In the genomic region with DNA sequence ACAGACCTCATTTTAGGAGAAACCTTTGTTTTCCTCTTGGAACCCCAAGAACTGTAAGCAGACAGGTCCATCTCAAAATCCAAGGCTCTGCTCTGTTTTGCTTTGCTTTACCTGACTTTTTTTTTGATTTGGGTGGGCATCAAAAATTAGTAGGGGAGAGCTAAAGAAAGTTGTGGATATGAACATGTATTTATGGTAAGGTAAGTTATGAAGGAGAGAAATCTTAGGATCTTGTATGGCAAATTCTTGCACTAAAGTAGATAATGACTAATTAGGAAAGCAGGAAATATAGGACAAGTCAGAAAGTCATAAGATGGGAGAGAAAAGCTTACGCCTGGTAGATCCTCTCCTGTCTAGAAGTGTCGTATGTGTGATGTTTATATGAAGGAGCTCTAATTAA, we compare ENCODE assay signal across 2 cellular contexts.
TF ChIP-seq lines count a peak whose summit lies in the region.

No MANE protein-coding gene starts in this region.

TF ChIP-seq in GM23338, 12 proteins besides CTCF, POLR2A, EP300 and RAD21:
- TF ChIP-seq, protein P1, sequence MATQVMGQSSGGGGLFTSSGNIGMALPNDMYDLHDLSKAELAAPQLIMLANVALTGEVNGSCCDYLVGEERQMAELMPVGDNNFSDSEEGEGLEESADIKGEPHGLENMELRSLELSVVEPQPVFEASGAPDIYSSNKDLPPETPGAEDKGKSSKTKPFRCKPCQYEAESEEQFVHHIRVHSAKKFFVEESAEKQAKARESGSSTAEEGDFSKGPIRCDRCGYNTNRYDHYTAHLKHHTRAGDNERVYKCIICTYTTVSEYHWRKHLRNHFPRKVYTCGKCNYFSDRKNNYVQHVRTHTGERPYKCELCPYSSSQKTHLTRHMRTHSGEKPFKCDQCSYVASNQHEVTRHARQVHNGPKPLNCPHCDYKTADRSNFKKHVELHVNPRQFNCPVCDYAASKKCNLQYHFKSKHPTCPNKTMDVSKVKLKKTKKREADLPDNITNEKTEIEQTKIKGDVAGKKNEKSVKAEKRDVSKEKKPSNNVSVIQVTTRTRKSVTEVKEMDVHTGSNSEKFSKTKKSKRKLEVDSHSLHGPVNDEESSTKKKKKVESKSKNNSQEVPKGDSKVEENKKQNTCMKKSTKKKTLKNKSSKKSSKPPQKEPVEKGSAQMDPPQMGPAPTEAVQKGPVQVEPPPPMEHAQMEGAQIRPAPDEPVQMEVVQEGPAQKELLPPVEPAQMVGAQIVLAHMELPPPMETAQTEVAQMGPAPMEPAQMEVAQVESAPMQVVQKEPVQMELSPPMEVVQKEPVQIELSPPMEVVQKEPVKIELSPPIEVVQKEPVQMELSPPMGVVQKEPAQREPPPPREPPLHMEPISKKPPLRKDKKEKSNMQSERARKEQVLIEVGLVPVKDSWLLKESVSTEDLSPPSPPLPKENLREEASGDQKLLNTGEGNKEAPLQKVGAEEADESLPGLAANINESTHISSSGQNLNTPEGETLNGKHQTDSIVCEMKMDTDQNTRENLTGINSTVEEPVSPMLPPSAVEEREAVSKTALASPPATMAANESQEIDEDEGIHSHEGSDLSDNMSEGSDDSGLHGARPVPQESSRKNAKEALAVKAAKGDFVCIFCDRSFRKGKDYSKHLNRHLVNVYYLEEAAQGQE (IDR thresholded peaks at IDR 0.05; ENCODE audit: unreplicated experiment), result no peak
- no peak for TF ChIP-seq ZNF331 (CRISPR knock-in tag; IDR thresholded peaks at IDR 0.05; ENCODE audit: low read depth)
- TF ChIP-seq EZH2phosphoT487 (IDR thresholded peaks at IDR 0.05; ENCODE audit: unreplicated experiment), result no peak
- no peak for TF ChIP-seq ZNF114 (CRISPR knock-in tag; IDR thresholded peaks at IDR 0.05)
- TF ChIP-seq NANOG (IDR thresholded peaks at IDR 0.05; ENCODE audit: borderline replicate concordance), result no peak
- TF ChIP-seq, protein P2, sequence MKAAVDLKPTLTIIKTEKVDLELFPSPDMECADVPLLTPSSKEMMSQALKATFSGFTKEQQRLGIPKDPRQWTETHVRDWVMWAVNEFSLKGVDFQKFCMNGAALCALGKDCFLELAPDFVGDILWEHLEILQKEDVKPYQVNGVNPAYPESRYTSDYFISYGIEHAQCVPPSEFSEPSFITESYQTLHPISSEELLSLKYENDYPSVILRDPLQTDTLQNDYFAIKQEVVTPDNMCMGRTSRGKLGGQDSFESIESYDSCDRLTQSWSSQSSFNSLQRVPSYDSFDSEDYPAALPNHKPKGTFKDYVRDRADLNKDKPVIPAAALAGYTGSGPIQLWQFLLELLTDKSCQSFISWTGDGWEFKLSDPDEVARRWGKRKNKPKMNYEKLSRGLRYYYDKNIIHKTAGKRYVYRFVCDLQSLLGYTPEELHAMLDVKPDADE (IDR thresholded peaks at IDR 0.05), result no peak
- peak; percentile 39 for TF ChIP-seq EZH2 (IDR thresholded peaks at IDR 0.05; ENCODE audit: low read depth, unreplicated experiment)

TF ChIP-seq in K562, 482 proteins besides CTCF, POLR2A, EP300 and RAD21 (continued from another document and continues in another):
- TF ChIP-seq, protein P3, sequence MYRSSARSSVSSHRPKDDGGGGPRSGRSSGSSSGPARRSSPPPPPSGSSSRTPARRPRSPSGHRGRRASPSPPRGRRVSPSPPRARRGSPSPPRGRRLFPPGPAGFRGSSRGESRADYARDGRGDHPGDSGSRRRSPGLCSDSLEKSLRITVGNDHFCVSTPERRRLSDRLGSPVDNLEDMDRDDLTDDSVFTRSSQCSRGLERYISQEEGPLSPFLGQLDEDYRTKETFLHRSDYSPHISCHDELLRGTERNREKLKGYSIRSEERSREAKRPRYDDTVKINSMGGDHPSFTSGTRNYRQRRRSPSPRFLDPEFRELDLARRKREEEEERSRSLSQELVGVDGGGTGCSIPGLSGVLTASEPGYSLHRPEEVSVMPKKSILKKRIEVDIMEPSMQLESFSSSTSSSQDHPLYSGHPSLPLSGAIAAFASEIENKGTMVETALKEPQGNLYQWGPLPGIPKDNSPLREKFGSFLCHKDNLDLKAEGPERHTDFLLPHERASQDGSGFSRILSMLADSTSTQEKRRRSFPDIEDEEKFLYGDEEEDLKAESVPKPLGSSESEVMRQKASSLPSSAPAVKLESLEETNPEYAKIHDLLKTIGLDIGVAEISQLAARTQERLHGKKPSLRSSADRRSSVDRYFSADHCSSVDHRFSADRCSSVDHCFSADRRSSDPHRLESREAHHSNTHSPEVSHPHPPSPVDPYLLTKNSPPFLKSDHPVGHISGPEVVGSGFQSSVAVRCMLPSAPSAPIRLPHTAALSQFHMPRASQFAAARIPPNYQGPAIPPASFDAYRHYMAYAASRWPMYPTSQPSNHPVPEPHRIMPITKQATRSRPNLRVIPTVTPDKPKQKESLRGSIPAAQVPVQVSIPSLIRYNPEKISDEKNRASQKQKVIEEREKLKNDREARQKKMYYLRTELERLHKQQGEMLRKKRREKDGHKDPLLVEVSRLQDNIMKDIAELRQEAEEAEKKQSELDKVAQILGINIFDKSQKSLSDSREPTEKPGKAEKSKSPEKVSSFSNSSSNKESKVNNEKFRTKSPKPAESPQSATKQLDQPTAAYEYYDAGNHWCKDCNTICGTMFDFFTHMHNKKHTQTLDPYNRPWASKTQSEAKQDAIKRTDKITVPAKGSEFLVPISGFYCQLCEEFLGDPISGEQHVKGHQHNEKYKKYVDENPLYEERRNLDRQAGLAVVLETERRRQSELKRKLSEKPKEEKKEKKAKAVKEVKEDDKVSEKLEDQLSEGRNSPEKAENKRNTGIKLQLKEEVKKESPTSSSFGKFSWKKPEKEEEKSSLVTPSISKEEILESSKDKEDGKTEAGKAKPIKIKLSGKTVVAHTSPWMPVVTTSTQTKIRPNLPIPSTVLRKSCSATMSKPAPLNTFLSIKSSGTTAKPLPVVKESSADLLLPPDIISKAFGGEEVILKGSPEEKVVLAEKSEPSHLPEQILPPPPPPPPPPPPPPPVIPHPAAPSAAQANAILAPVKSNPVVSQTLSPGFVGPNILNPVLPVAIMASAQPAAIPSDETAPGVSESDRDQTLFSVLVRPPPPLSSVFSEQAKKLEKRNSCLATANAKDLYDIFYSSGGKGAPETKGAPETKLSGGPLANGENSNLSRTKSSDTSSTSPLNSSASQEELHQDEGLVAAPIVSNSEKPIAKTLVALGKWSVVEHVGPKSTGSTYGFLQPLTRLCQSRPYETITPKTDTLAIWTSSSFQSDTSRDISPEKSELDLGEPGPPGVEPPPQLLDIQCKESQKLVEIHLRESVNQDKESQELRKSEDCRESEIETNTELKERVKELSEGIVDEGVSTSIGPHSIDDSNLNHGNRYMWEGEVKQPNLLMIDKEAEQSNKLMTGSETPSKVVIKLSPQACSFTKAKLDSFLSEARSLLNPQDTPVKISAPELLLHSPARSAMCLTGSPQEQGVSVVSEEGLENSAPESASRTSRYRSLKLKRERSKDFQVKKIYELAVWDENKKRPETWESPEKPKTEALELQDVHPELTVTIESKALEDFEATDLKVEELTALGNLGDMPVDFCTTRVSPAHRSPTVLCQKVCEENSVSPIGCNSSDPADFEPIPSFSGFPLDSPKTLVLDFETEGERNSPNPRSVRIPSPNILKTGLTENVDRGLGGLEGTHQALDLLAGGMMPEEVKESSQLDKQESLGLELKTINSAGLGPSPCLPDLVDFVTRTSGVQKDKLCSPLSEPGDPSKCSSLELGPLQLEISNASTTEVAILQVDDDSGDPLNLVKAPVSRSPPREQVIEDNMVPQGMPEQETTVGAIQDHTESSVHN (IDR thresholded peaks at IDR 0.05; ENCODE audit: borderline replicate concordance in 1 of 2, low read depth in 1 of 2), result 0 out of 4 replicates have a peak, but pooled peaks of 1 of the 2 experiments have one; percentile 82
- TF ChIP-seq ZNF699 (CRISPR knock-in tag; IDR thresholded peaks at IDR 0.05; ENCODE audit: insufficient replicate concordance), result peak; percentile 27
- TF ChIP-seq, protein P4, sequence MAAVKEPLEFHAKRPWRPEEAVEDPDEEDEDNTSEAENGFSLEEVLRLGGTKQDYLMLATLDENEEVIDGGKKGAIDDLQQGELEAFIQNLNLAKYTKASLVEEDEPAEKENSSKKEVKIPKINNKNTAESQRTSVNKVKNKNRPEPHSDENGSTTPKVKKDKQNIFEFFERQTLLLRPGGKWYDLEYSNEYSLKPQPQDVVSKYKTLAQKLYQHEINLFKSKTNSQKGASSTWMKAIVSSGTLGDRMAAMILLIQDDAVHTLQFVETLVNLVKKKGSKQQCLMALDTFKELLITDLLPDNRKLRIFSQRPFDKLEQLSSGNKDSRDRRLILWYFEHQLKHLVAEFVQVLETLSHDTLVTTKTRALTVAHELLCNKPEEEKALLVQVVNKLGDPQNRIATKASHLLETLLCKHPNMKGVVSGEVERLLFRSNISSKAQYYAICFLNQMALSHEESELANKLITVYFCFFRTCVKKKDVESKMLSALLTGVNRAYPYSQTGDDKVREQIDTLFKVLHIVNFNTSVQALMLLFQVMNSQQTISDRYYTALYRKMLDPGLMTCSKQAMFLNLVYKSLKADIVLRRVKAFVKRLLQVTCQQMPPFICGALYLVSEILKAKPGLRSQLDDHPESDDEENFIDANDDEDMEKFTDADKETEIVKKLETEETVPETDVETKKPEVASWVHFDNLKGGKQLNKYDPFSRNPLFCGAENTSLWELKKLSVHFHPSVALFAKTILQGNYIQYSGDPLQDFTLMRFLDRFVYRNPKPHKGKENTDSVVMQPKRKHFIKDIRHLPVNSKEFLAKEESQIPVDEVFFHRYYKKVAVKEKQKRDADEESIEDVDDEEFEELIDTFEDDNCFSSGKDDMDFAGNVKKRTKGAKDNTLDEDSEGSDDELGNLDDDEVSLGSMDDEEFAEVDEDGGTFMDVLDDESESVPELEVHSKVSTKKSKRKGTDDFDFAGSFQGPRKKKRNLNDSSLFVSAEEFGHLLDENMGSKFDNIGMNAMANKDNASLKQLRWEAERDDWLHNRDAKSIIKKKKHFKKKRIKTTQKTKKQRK (IDR thresholded peaks at IDR 0.05; ENCODE audit: borderline replicate concordance, low read depth, low read length), result no peak
- TF ChIP-seq, protein P5, sequence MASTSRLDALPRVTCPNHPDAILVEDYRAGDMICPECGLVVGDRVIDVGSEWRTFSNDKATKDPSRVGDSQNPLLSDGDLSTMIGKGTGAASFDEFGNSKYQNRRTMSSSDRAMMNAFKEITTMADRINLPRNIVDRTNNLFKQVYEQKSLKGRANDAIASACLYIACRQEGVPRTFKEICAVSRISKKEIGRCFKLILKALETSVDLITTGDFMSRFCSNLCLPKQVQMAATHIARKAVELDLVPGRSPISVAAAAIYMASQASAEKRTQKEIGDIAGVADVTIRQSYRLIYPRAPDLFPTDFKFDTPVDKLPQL (IDR thresholded peaks at IDR 0.05; ENCODE audit: extremely low read depth, insufficient read length), result no peak
- TF ChIP-seq ETV6 (IDR thresholded peaks at IDR 0.05; ENCODE audit: borderline replicate concordance in 1 of 2, low read depth in 2 of 2, low read length in 1 of 2), result no peak
- no peak for TF ChIP-seq ETV6 (CRISPR knock-in tag; IDR thresholded peaks at IDR 0.05; ENCODE audit: borderline replicate concordance)
- TF ChIP-seq, protein P6, sequence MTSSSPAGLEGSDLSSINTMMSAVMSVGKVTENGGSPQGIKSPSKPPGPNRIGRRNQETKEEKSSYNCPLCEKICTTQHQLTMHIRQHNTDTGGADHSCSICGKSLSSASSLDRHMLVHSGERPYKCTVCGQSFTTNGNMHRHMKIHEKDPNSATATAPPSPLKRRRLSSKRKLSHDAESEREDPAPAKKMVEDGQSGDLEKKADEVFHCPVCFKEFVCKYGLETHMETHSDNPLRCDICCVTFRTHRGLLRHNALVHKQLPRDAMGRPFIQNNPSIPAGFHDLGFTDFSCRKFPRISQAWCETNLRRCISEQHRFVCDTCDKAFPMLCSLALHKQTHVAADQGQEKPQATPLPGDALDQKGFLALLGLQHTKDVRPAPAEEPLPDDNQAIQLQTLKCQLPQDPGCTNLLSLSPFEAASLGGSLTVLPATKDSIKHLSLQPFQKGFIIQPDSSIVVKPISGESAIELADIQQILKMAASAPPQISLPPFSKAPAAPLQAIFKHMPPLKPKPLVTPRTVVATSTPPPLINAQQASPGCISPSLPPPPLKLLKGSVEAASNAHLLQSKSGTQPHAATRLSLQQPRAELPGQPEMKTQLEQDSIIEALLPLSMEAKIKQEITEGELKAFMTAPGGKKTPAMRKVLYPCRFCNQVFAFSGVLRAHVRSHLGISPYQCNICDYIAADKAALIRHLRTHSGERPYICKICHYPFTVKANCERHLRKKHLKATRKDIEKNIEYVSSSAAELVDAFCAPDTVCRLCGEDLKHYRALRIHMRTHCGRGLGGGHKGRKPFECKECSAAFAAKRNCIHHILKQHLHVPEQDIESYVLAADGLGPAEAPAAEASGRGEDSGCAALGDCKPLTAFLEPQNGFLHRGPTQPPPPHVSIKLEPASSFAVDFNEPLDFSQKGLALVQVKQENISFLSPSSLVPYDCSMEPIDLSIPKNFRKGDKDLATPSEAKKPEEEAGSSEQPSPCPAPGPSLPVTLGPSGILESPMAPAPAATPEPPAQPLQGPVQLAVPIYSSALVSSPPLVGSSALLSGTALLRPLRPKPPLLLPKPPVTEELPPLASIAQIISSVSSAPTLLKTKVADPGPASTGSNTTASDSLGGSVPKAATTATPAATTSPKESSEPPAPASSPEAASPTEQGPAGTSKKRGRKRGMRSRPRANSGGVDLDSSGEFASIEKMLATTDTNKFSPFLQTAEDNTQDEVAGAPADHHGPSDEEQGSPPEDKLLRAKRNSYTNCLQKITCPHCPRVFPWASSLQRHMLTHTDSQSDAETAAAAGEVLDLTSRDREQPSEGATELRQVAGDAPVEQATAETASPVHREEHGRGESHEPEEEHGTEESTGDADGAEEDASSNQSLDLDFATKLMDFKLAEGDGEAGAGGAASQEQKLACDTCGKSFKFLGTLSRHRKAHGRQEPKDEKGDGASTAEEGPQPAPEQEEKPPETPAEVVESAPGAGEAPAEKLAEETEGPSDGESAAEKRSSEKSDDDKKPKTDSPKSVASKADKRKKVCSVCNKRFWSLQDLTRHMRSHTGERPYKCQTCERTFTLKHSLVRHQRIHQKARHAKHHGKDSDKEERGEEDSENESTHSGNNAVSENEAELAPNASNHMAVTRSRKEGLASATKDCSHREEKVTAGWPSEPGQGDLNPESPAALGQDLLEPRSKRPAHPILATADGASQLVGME (CRISPR knock-in tag; IDR thresholded peaks at IDR 0.05), result no peak
- TF ChIP-seq, protein P7, sequence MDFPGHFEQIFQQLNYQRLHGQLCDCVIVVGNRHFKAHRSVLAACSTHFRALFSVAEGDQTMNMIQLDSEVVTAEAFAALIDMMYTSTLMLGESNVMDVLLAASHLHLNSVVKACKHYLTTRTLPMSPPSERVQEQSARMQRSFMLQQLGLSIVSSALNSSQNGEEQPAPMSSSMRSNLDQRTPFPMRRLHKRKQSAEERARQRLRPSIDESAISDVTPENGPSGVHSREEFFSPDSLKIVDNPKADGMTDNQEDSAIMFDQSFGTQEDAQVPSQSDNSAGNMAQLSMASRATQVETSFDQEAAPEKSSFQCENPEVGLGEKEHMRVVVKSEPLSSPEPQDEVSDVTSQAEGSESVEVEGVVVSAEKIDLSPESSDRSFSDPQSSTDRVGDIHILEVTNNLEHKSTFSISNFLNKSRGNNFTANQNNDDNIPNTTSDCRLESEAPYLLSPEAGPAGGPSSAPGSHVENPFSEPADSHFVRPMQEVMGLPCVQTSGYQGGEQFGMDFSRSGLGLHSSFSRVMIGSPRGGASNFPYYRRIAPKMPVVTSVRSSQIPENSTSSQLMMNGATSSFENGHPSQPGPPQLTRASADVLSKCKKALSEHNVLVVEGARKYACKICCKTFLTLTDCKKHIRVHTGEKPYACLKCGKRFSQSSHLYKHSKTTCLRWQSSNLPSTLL (IDR thresholded peaks at IDR 0.05), result no peak
- no peak for TF ChIP-seq SRSF7 (optimal IDR thresholded peaks at IDR 0.05; ENCODE audit: low read depth, low read length)
- TF ChIP-seq NFATC3 (IDR thresholded peaks at IDR 0.05), result no peak
- no peak for TF ChIP-seq ZNF76 (CRISPR knock-in tag; IDR thresholded peaks at IDR 0.05; ENCODE audit: borderline replicate concordance)
- TF ChIP-seq, protein P8, sequence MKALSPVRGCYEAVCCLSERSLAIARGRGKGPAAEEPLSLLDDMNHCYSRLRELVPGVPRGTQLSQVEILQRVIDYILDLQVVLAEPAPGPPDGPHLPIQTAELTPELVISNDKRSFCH (CRISPR knock-in tag; IDR thresholded peaks at IDR 0.05), result no peak
- TF ChIP-seq, protein P8 (tag; IDR thresholded peaks at IDR 0.05), result no peak
- TF ChIP-seq PCBP1 (IDR thresholded peaks at IDR 0.05; ENCODE audit: low read depth, low read length, poor library complexity, severe bottlenecking), result no peak
- no peak for TF ChIP-seq L3MBTL2 (IDR thresholded peaks at IDR 0.05)
- peak in 1 of 2 experiments; percentile 40 for TF ChIP-seq NCOA2 (IDR thresholded peaks at IDR 0.05; ENCODE audit: partially characterized antibody in 2 of 2)
